ENCODE assay signal across 7 cellular contexts in the genomic region with DNA sequence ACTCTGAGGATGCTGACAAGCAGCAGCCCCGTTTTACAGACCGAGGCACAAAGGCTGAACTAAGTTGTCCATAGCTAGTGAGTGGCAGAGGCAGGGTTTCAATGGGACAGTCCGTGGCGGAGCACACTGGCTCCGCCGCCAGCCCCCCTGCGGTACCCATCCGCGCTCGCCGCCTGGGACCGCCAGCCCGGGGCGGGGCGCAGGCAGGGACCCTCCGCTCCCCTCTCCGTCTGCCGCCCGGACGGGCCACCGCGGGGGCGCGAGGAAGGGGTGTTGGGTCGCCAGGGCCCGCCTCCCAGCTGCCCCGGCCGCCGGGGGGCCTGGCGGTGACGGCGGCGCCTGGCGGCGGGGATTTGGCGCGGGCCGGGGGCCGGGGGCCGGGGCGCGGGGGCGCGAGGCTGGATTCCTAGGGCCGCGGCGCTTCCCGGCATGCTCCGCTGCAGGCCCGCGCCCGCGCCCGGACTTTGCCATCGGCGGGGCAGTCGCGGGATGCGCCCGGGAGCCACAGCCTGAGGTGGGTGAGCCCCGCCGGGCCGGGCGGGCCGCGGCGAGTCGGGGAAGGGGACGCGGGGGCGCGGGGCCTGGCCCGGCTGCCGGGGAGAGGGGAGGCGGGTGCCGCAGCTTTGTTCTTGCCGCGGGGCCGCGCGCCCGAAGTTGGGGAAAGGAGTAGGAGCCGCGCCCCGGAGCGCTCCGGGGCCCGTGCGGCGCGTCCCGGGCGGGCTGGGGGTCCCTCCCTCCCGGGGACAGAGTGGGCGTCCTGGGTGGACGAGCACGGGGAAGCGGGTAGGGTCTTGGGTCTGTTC. TPM values are rescaled to one million over a fixed set of nuclear protein-coding genes. Genes with fewer than 3 reads are reported as not detected.
DNase-seq lines count a peak whose midpoint lies in the region; ATAC-seq and TF ChIP-seq lines count a peak whose summit lies in the region.

A gene with protein sequence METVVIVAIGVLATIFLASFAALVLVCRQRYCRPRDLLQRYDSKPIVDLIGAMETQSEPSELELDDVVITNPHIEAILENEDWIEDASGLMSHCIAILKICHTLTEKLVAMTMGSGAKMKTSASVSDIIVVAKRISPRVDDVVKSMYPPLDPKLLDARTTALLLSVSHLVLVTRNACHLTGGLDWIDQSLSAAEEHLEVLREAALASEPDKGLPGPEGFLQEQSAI (plus strand): TSS at position 430 of the 803 bp plus-strand sequence. CDS start 3,376 bp downstream, outside the sequence.

- whole genome bisulfite sequencing in liver: 1% methylated on average over 98 of the region's 98 CpGs

- ATAC-seq in stimulated activated naive CD8-positive, alpha-beta T cell treated with anti-CD3 and anti-CD28 coated beads, Interleukin-15, Interleukin-2, amounts not matched to agents 100 U/mL and 50 U/mL, for 24 hours: peak; percentile 32
- ATAC-seq in GM19463 (IDR thresholded peaks at IDR 0.05; ENCODE audit: unreplicated experiment) (no peak), GM19397 (IDR thresholded peaks at IDR 0.05; ENCODE audit: unreplicated experiment) (no peak)

- peak; percentile 40 for DNase-seq in GM10266 (ENCODE audit: extremely low spot score)
- DNase-seq in NCI-H69 (lab: John Stamatoyannopoulos, UW): peak; percentile 40
- DNase-seq in ecto neural progenitor cell (ENCODE audit: low spot score): peak; percentile 84
- peak; percentile 17 for DNase-seq in stimulated activated naive CD8-positive, alpha-beta T cell treated with anti-CD3 and anti-CD28 coated beads, Interleukin-15, Interleukin-2, amounts not matched to agents 100 U/mL and 50 U/mL, for 24 hours

- H3K36me3 ChIP-seq in liver (ENCODE audit: control insufficient read depth in 4 of 4, insufficient read depth in 3 of 4, low read depth in 1 of 4, low read length in 3 of 4): no peaks in the 10 kb centered on the region

- TF ChIP-seq CTCF in GM10266 (IDR thresholded peaks at IDR 0.05; ENCODE audit: control insufficient read depth, insufficient read depth, low read depth, missing control alignments) (no peak), liver (IDR thresholded peaks at IDR 0.05; ENCODE audit: low read depth, low read length, missing input control) (no peak)

- peak within 1 kb of the TSS; percentile 3 to 85 (median 64) for H3K4me3 ChIP-seq in liver (ENCODE audit: low read depth in 1 of 3, low read length in 3 of 3)

- H3K4me1 ChIP-seq in liver (ENCODE audit: control insufficient read depth in 4 of 4, insufficient read depth in 4 of 4, low read length in 3 of 4): peaks cover 2 to 11% (median 6%) of the 10 kb centered on the region in 4 donors

- TF ChIP-seq RAD21 in liver (IDR thresholded peaks at IDR 0.05): no peak

- H3K27me3 ChIP-seq in liver (ENCODE audit: control insufficient read depth in 4 of 4, insufficient read depth in 4 of 4, low read length in 3 of 4): no peaks in the 10 kb centered on the region

- H3K9ac ChIP-seq in liver (ENCODE audit: low read depth in 1 of 2, low read length in 2 of 2): peak within 1 kb of the TSS in 1 of 2 donors; percentile 74

- no peaks in the 10 kb centered on the region for H3K9me3 ChIP-seq in liver (ENCODE audit: control insufficient read depth in 4 of 4, low read length in 3 of 4)

- H3K27ac ChIP-seq in liver (ENCODE audit: low read depth in 1 of 2, low read length in 2 of 2): no peak within 1 kb of the TSS

TF ChIP-seq in liver, 16 proteins besides CTCF, POLR2A, EP300 and RAD21:
- TF ChIP-seq HNF4A (conservative IDR thresholded peaks at IDR 0.05) (no peak), NR2F2 (IDR thresholded peaks at IDR 0.05) (no peak), YY1 (IDR thresholded peaks at IDR 0.05) (no peak), GABPA (IDR thresholded peaks at IDR 0.05 in 1 of 2, conservative IDR thresholded peaks at IDR 0.05 in 1 of 2) (no peak), JUND (IDR thresholded peaks at IDR 0.05) (no peak), FOXA1 (IDR thresholded peaks at IDR 0.05) (no peak), FOXA2 (IDR thresholded peaks at IDR 0.05) (no peak), HNF4G (IDR thresholded peaks at IDR 0.05) (no peak), RXRA (IDR thresholded peaks at IDR 0.05) (no peak), EGR1 (IDR thresholded peaks at IDR 0.05; ENCODE audit: low read depth in 2 of 2) (no peak), SP1 (IDR thresholded peaks at IDR 0.05) (no peak)
- TF ChIP-seq, protein P1, sequence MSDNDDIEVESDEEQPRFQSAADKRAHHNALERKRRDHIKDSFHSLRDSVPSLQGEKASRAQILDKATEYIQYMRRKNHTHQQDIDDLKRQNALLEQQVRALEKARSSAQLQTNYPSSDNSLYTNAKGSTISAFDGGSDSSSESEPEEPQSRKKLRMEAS (IDR thresholded peaks at IDR 0.05): no peak
- TF ChIP-seq, protein P2, sequence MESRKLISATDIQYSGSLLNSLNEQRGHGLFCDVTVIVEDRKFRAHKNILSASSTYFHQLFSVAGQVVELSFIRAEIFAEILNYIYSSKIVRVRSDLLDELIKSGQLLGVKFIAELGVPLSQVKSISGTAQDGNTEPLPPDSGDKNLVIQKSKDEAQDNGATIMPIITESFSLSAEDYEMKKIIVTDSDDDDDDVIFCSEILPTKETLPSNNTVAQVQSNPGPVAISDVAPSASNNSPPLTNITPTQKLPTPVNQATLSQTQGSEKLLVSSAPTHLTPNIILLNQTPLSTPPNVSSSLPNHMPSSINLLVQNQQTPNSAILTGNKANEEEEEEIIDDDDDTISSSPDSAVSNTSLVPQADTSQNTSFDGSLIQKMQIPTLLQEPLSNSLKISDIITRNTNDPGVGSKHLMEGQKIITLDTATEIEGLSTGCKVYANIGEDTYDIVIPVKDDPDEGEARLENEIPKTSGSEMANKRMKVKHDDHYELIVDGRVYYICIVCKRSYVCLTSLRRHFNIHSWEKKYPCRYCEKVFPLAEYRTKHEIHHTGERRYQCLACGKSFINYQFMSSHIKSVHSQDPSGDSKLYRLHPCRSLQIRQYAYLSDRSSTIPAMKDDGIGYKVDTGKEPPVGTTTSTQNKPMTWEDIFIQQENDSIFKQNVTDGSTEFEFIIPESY (IDR thresholded peaks at IDR 0.05): no peak
- TF ChIP-seq, protein P3, sequence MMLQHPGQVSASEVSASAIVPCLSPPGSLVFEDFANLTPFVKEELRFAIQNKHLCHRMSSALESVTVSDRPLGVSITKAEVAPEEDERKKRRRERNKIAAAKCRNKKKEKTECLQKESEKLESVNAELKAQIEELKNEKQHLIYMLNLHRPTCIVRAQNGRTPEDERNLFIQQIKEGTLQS (IDR thresholded peaks at IDR 0.05): no peak
- TF ChIP-seq, protein P4, sequence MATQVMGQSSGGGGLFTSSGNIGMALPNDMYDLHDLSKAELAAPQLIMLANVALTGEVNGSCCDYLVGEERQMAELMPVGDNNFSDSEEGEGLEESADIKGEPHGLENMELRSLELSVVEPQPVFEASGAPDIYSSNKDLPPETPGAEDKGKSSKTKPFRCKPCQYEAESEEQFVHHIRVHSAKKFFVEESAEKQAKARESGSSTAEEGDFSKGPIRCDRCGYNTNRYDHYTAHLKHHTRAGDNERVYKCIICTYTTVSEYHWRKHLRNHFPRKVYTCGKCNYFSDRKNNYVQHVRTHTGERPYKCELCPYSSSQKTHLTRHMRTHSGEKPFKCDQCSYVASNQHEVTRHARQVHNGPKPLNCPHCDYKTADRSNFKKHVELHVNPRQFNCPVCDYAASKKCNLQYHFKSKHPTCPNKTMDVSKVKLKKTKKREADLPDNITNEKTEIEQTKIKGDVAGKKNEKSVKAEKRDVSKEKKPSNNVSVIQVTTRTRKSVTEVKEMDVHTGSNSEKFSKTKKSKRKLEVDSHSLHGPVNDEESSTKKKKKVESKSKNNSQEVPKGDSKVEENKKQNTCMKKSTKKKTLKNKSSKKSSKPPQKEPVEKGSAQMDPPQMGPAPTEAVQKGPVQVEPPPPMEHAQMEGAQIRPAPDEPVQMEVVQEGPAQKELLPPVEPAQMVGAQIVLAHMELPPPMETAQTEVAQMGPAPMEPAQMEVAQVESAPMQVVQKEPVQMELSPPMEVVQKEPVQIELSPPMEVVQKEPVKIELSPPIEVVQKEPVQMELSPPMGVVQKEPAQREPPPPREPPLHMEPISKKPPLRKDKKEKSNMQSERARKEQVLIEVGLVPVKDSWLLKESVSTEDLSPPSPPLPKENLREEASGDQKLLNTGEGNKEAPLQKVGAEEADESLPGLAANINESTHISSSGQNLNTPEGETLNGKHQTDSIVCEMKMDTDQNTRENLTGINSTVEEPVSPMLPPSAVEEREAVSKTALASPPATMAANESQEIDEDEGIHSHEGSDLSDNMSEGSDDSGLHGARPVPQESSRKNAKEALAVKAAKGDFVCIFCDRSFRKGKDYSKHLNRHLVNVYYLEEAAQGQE (IDR thresholded peaks at IDR 0.05): no peak
TF ChIP-seq in liver: peak in this region for 0.

RNA-seq across cellular contexts. Expression of the gene that starts here (rescaled TPM):
- total RNA-seq in liver: 10 to 100 TPM; 13.7 to 17.5 TPM
- 1 to 10 TPM; 7.0 to 7.7 TPM for polyA plus RNA-seq in liver

Comparison
In these comparisons a context has a peak if more than half of its experiments do, and no peak if none do; other contexts are left out.
1. DNase-seq: peak in every context shown above with its lines; median percentile 84 in ecto neural progenitor cell; 40 in GM10266; 40 in NCI-H69; 17 in stimulated activated naive CD8-positive, alpha-beta T cell treated with anti-CD3 and anti-CD28 coated beads, Interleukin-15, Interleukin-2, amounts not matched to agents 100 U/mL and 50 U/mL, for 24 hours.